ENCODE assay signal across 24 cellular contexts in genomic region chr3:160135850-160136249, GRCh38.
DNase-seq lines count a peak whose midpoint lies in the region; ATAC-seq lines count a peak whose summit lies in the region.
"Had no signal": no experiment of that assay in that cellular context is flagged by ENCODE, and none has a peak within 500 bp of the region (broad histone marks: within the 10 kb centered on the region; RNA-seq: fewer than 3 reads in every experiment).

No MANE protein-coding gene starts in this region.

- H4K20me1 ChIP-seq in BLaER1 treated with 17β-estradiol and CSF1 and Interleukin-3, amounts not matched to agents 10 nM and 100 nM, result no peaks in the 10 kb centered on the region

- H3K4me3 ChIP-seq in BLaER1 treated with 17β-estradiol and CSF1 and Interleukin-3, amounts not matched to agents 10 nM and 100 nM, result peak overlapping the region in 1 of 10 experiments; percentile 16; a peak in 1 of 20 replicates
- H3K4me3 ChIP-seq: GM23338, heart left ventricle, tibial nerve had no signal

- no peaks in the 10 kb centered on the region for H3K27me3 ChIP-seq in BLaER1 treated with 17β-estradiol and CSF1 and Interleukin-3, amounts not matched to agents 10 nM and 100 nM
- H3K27me3 ChIP-seq: heart left ventricle, tibial nerve had no signal

- H3K9me3 ChIP-seq in BLaER1 treated with 17β-estradiol and CSF1 and Interleukin-3, amounts not matched to agents 10 nM and 100 nM (replicated peaks in 1 of 11), result no peaks in the 10 kb centered on the region
- H3K9me3 ChIP-seq: heart left ventricle, tibial nerve had no signal

- DNase-seq in RPMI7951 (ENCODE audit: low read depth), result peak; percentile 42
- DNase-seq in effector CD4-positive, alpha-beta T cell, result no peak
- no peak for DNase-seq in activated naive CD4-positive, alpha-beta T cell (lab: John Stamatoyannopoulos, UW)
- DNase-seq in activated effector memory CD4-positive, alpha-beta T cell treated with anti-CD3 and anti-CD28 coated beads, Interleukin-2, amount 50 U/mL, for 16 hours, result no peak
- DNase-seq: ACHN; activated CD4-positive, alpha-beta T cell treated with anti-CD3 and anti-CD28 coated beads, Interleukin-2, amount 50 U/mL, for 1 hour; activated CD8-positive, alpha-beta memory T cell treated with anti-CD3 and anti-CD28 coated beads, Interleukin-2, amount 50 U/mL, for 48 hours; anterior cingulate cortex; CD4-positive, CD25-positive, alpha-beta regulatory T cell; central memory CD4-positive, alpha-beta T cell; DMS79; effector memory CD8-positive, alpha-beta T cell; heart left ventricle; NCI-H146; right cardiac atrium; stimulated activated CD4-positive, alpha-beta T cell treated with anti-CD3 and anti-CD28 coated beads, Interleukin-15, amount 100 ng/mL, for 24 hours; SW 1271 had no signal

- ATAC-seq in GM18868 (IDR thresholded peaks at IDR 0.05; ENCODE audit: unreplicated experiment) (peak; percentile 22), HG02938 (IDR thresholded peaks at IDR 0.05; ENCODE audit: unreplicated experiment) (peak; percentile 36), GM19328 (IDR thresholded peaks at IDR 0.05; ENCODE audit: unreplicated experiment) (no peak)
- ATAC-seq: effector memory CD8-positive, alpha-beta T cell; GM23338; heart left ventricle; right cardiac atrium; stimulated activated effector memory CD8-positive, alpha-beta T cell treated with anti-CD3 and anti-CD28 coated beads, Interleukin-12 subunit alpha, Interleukin-12 subunit beta, amount 100 ng/mL, for 72 hours had no signal

- H3K9ac ChIP-seq in BLaER1 treated with 17β-estradiol and CSF1 and Interleukin-3, amounts not matched to agents 10 nM and 100 nM, result peak overlapping the region in 5 of 11 experiments; percentile 11 to 51 (median 21); a peak in 7 of 22 replicates

- H3K27ac ChIP-seq in BLaER1 treated with 17β-estradiol and CSF1 and Interleukin-3, amounts not matched to agents 10 nM and 100 nM, result peak overlapping the region in 9 of 11 experiments; percentile 36 to 78 (median 58); a peak in 18 of 22 replicates
- H3K27ac ChIP-seq: tibial nerve had no signal

- H3K4me1 ChIP-seq in BLaER1 treated with 17β-estradiol and CSF1 and Interleukin-3, amounts not matched to agents 10 nM and 100 nM, result peaks cover 14 to 55% (median 32%) of the 10 kb centered on the region in 10 experiments
- H3K4me1 ChIP-seq: tibial nerve had no signal

- no peaks in the 10 kb centered on the region for H3K36me3 ChIP-seq in BLaER1 treated with 17β-estradiol and CSF1 and Interleukin-3, amounts not matched to agents 10 nM and 100 nM
- H3K36me3 ChIP-seq: heart left ventricle, tibial nerve had no signal

- H3K4me2 ChIP-seq in BLaER1 treated with 17β-estradiol and CSF1 and Interleukin-3, amounts not matched to agents 10 nM and 100 nM, result peak overlapping the region; percentile 42 to 84 (median 65)
- H3K4me2 ChIP-seq: GM23338 had no signal
